In the genomic region with DNA sequence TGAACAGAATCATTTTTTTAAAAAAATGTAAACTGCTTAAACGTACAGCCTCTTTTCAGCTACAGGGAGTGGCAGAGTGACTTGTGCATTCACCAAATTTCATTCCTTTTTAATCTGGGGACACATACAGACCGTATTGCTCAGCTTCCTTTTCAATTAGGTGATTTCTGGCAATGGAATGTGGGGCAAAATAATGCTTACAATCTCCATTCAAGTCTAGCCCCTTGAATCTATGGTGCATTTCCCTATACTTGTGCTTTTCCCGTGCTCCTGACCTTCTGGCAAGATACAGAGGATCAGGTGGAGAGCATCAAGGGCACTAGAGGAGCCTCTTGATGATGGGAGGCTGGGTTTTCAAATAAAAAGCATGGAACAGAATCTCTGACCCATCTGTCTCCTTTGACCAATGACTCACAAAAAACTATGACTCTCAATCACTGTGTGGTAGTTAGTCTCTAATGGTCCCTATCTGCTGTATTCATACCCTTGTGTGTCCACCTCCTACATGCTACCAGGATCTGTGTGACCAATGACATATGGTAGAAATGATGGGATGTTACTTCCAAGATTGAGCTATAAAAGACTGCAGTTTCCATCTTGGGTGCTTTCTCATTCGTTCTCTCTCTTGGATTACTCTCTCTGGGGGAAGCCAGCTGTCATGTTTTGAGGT, we compare ENCODE assay signal across 14 cellular contexts.
DNase-seq lines count a peak whose midpoint lies in the region; ATAC-seq, FAIRE-seq and TF ChIP-seq lines count a peak whose summit lies in the region.
"Had no signal": no experiment of that assay in that cellular context is flagged by ENCODE, and none has a peak within 500 bp of the region (broad histone marks: within the 10 kb centered on the region; RNA-seq: fewer than 3 reads in every experiment).

No MANE protein-coding gene starts in this region.

- DNase-seq in A549 (ENCODE audit: low read depth in 1 of 2, low spot score in 1 of 2) (peak in 1 of 2 experiments; percentile 10), HCT116 (ENCODE audit: low read depth, low spot score) (no peak), glutamatergic neuron (no peak), NCI-H2107 treated with DMSO at 0.1 percent for 48 hours (lab: John Stamatoyannopoulos, UW; ENCODE audit: unreplicated experiment) (no peak), anterior cingulate cortex (lab: John Stamatoyannopoulos, UW) (no peak)
- DNase-seq: BE2C, NCI-H1417 treated with DMSO at 0.1 percent for 48 hours, sigmoid colon, T1000, transverse colon had no signal

- no peak overlapping the region for H2AFZ ChIP-seq in HCT116 (ENCODE audit: low read depth, low read length, poor library complexity, severe bottlenecking)

- H3K9ac ChIP-seq in HCT116 (ENCODE audit: low read length): no peak overlapping the region

- no peaks in the 10 kb centered on the region for H3K9me2 ChIP-seq in HCT116 (ENCODE audit: insufficient read depth)

- WGBS in A549 (ENCODE audit: missing lambda C conversion rate): 23% methylated on average over 4 of the region's 4 CpGs

- BruUV-seq in HCT116 (replicated peaks; lab: Mats Ljungman, UMichigan): no TSS peak

- H3K36me3 ChIP-seq in HCT116 (ENCODE audit: control insufficient read depth in 1 of 2, insufficient read depth in 2 of 2, low read length in 2 of 2): no peaks in the 10 kb centered on the region
- H3K36me3 ChIP-seq: BE2C, sigmoid colon, transverse colon had no signal

- TF ChIP-seq EP300 in A549 (IDR thresholded peaks at IDR 0.05): no peak

- H3K27ac ChIP-seq in A549: no peak overlapping the region
- no peak overlapping the region for H3K27ac ChIP-seq in HCT116 (ENCODE audit: low read depth, low read length)
- H3K27ac ChIP-seq: sigmoid colon, transverse colon had no signal

- CTCF ChIA-PET in A549 (lab: Yijun Ruan, JAX): interaction anchor here (0.9 kb wide), 1 partner anchor 40 kb away, joined by 4 read pairs; no protein-coding TSS in a partner anchor
- CTCF ChIA-PET in HCT116 (lab: Charles Lee): no interaction called here

- no peaks in the 10 kb centered on the region for H3K9me3 Mint-ChIP-seq in activated T-helper 17 cell treated with anti-CD3 and anti-CD28 coated beads, Interleukin-2, amount 50 U/mL, for 72 hours
- peaks cover 4% of the 10 kb centered on the region for H3K9me3 Mint-ChIP-seq in glutamatergic neuron (ENCODE audit: unreplicated experiment)

- no peaks in the 10 kb centered on the region for H3K9me3 ChIP-seq in A549
- no peaks in the 10 kb centered on the region for H3K9me3 ChIP-seq in HCT116 (ENCODE audit: control insufficient read depth in 1 of 2, insufficient read depth in 1 of 2, low read depth in 1 of 2, low read length in 2 of 2)
- H3K9me3 ChIP-seq: BE2C, sigmoid colon, transverse colon had no signal

- no peak overlapping the region for H3K4me3 ChIP-seq in A549
- H3K4me3 ChIP-seq in HCT116 (replicated peaks in 1 of 2; ENCODE audit: low read depth in 1 of 2, low read length in 2 of 2): no peak overlapping the region
- H3K4me3 ChIP-seq: sigmoid colon, transverse colon had no signal

- no peaks in the 10 kb centered on the region for H3K4me1 Mint-ChIP-seq in activated T-helper 17 cell treated with anti-CD3 and anti-CD28 coated beads, Interleukin-2, amount 50 U/mL, for 72 hours
- peaks cover 18% of the 10 kb centered on the region for H3K4me1 Mint-ChIP-seq in glutamatergic neuron (ENCODE audit: low read depth, unreplicated experiment)

- H3K27me3 Mint-ChIP-seq in activated T-helper 17 cell treated with anti-CD3 and anti-CD28 coated beads, Interleukin-2, amount 50 U/mL, for 72 hours: no peaks in the 10 kb centered on the region
- H3K27me3 Mint-ChIP-seq in glutamatergic neuron (ENCODE audit: unreplicated experiment): peaks cover 7% of the 10 kb centered on the region

- POLR2A ChIA-PET in A549 (lab: Yijun Ruan, JAX) (no interaction called here), HCT116 (lab: Charles Lee) (interaction anchor here (1.4 kb wide), 1 partner anchor 144 kb away, joined by 4 read pairs; the partner anchor contains the start of gene BTG1)

- no peaks in the 10 kb centered on the region for H3K27me3 ChIP-seq in HCT116 (ENCODE audit: insufficient read depth, low read length)
- H3K27me3 ChIP-seq: BE2C, sigmoid colon, transverse colon had no signal

- intact Hi-C loops in HCT116 (cut with micrococcal nuclease): no loop called here

- H4K20me1 ChIP-seq in HCT116 (ENCODE audit: insufficient read depth): no peaks in the 10 kb centered on the region

- no peaks in the 10 kb centered on the region for H3K36me3 Mint-ChIP-seq in activated T-helper 17 cell treated with anti-CD3 and anti-CD28 coated beads, Interleukin-2, amount 50 U/mL, for 72 hours (ENCODE audit: low read depth)
- no peaks in the 10 kb centered on the region for H3K36me3 Mint-ChIP-seq in glutamatergic neuron (ENCODE audit: unreplicated experiment)
- H3K36me3 Mint-ChIP-seq: activated naive CD4-positive, alpha-beta T cell treated with anti-CD3 and anti-CD28 coated beads, Interleukin-2, amount 50 U/mL, for 72 hours had no signal

- H3K79me2 ChIP-seq in HCT116 (ENCODE audit: insufficient read depth, low read length): no peaks in the 10 kb centered on the region

- TF ChIP-seq POLR2A in A549 (IDR thresholded peaks at IDR 0.05; ENCODE audit: low read length) (no peak), HCT116 (IDR thresholded peaks at IDR 0.05; ENCODE audit: borderline replicate concordance, extremely low read depth, insufficient read depth, insufficient read length) (no peak)

- no peaks in the 10 kb centered on the region; the same call in 2 of the 3 replicates for H3K4me1 ChIP-seq in A549
- H3K4me1 ChIP-seq in HCT116 (ENCODE audit: control insufficient read depth in 1 of 2, insufficient read depth in 2 of 2, low read length in 2 of 2): peaks cover 0 to 8% of the 10 kb centered on the region in 2 experiments; a peak in 1 of 4 replicates
- H3K4me1 ChIP-seq: BE2C, sigmoid colon, transverse colon had no signal

- FAIRE-seq in A549 (lab: Jason Lieb, UNC): no peak

- TF ChIP-seq RAD21 in A549 (conservative IDR thresholded peaks at IDR 0.05 in 1 of 2, IDR thresholded peaks at IDR 0.05 in 1 of 2) (no peak), HCT116 (IDR thresholded peaks at IDR 0.05; ENCODE audit: low read depth) (no peak)

- H3K27ac Mint-ChIP-seq in activated T-helper 17 cell treated with anti-CD3 and anti-CD28 coated beads, Interleukin-2, amount 50 U/mL, for 72 hours: peak overlapping the region; percentile 30
- peak overlapping the region; percentile 79 for H3K27ac Mint-ChIP-seq in glutamatergic neuron (ENCODE audit: unreplicated experiment)
- H3K27ac Mint-ChIP-seq: activated naive CD4-positive, alpha-beta T cell treated with anti-CD3 and anti-CD28 coated beads, Interleukin-2, amount 50 U/mL, for 72 hours had no signal

- no peak overlapping the region for H3K4me3 Mint-ChIP-seq in activated T-helper 17 cell treated with anti-CD3 and anti-CD28 coated beads, Interleukin-2, amount 50 U/mL, for 72 hours
- peak overlapping the region; percentile 39 for H3K4me3 Mint-ChIP-seq in glutamatergic neuron (ENCODE audit: unreplicated experiment)

- RAD21 ChIA-PET in HCT116 (lab: Charles Lee; ENCODE audit: low non-redundant PET in 1 of 2, low total read pairs in 2 of 2, uncharacterized antibody in 2 of 2, unreplicated experiment in 2 of 2): no interaction called here

- H3K4me2 ChIP-seq in A549 (peak overlapping the region; percentile 8; the same call in 2 of the 3 replicates), HCT116 (ENCODE audit: low read length) (peak overlapping the region; percentile 18; the same call in 1 of the 2 replicates)

- ATAC-seq in A549 (peak; percentile 65 to 73), HCT116 (peak; percentile 38; the same call in 1 of the 2 replicates), GM21737 (IDR thresholded peaks at IDR 0.05; ENCODE audit: unreplicated experiment) (no peak), HG02885 (IDR thresholded peaks at IDR 0.05; ENCODE audit: poor library complexity, unreplicated experiment) (no peak)
- no peak for ATAC-seq in activated T-helper 17 cell treated with anti-CD3 and anti-CD28 coated beads, Interleukin-2, amount 50 U/mL, for 72 hours (replicated peaks)
- ATAC-seq: activated naive CD4-positive, alpha-beta T cell treated with anti-CD3 and anti-CD28 coated beads, Interleukin-2, amount 50 U/mL, for 72 hours had no signal

- TF ChIP-seq CTCF in A549 (IDR thresholded peaks at IDR 0.05) (no peak), HCT116 (IDR thresholded peaks at IDR 0.05 in 2 of 3, conservative IDR thresholded peaks at IDR 0.05 in 1 of 3; ENCODE audit: borderline replicate concordance in 1 of 3, insufficient read depth in 1 of 3, low read depth in 2 of 3, low read length in 2 of 3) (no peak), glutamatergic neuron (IDR thresholded peaks at IDR 0.05; ENCODE audit: partially characterized antibody, unreplicated experiment) (no peak)

TF ChIP-seq in A549, 52 proteins besides CTCF, POLR2A, EP300 and RAD21 (continues in another document):
- TF ChIP-seq HEYL (CRISPR knock-in tag; IDR thresholded peaks at IDR 0.05) (no peak), CBX2 (IDR thresholded peaks at IDR 0.05; ENCODE audit: borderline replicate concordance, low read depth) (no peak), GATA3 (IDR thresholded peaks at IDR 0.05; ENCODE audit: borderline replicate concordance) (no peak), RNF2 (IDR thresholded peaks at IDR 0.05; ENCODE audit: borderline replicate concordance, low read depth) (no peak)
- TF ChIP-seq, protein P1, sequence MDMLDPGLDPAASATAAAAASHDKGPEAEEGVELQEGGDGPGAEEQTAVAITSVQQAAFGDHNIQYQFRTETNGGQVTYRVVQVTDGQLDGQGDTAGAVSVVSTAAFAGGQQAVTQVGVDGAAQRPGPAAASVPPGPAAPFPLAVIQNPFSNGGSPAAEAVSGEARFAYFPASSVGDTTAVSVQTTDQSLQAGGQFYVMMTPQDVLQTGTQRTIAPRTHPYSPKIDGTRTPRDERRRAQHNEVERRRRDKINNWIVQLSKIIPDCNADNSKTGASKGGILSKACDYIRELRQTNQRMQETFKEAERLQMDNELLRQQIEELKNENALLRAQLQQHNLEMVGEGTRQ (IDR thresholded peaks at IDR 0.05): no peak

TF ChIP-seq in HCT116, 20 proteins besides CTCF, POLR2A, EP300 and RAD21 (continues in another document):
- no peak for TF ChIP-seq ATF3 (IDR thresholded peaks at IDR 0.05)

Comparison
In these comparisons a context has a peak if more than half of its experiments do, and no peak if none do; other contexts are left out.
1. ATAC-seq: peak in A549 (2 of 2) and HCT116 (single experiment); none in activated T-helper 17 cell treated with anti-CD3 and anti-CD28 coated beads, Interleukin-2, amount 50 U/mL, for 72 hours (single experiment), GM21737 (single experiment) and HG02885 (single experiment).